In genomic region chr2:3669656-3670055, GRCh38 we compare ENCODE assay signal across 19 cellular contexts. TPM values are rescaled to one million over a fixed set of nuclear protein-coding genes. Genes with fewer than 3 reads are reported as not detected.
DNase-seq lines count a peak whose midpoint lies in the region; ATAC-seq and TF ChIP-seq lines count a peak whose summit lies in the region.
"Had no signal": no experiment of that assay in that cellular context is flagged by ENCODE, and none has a peak within 500 bp of the region (broad histone marks: within the 10 kb centered on the region; RNA-seq: fewer than 3 reads in every experiment).

No MANE protein-coding gene starts in this region.

- TF ChIP-seq CTCF in coronary artery (IDR thresholded peaks at IDR 0.05): no peak
- TF ChIP-seq CTCF in osteocyte (IDR thresholded peaks at IDR 0.05): no peak
- no peak for TF ChIP-seq CTCF in vagina (IDR thresholded peaks at IDR 0.05)

- ATAC-seq in GM19467 (IDR thresholded peaks at IDR 0.05; ENCODE audit: unreplicated experiment): no peak
- ATAC-seq in esophagus mucosa: no peak
- ATAC-seq: GM12878, GM23338 had no signal

- no peaks in the 10 kb centered on the region for H3K36me3 ChIP-seq in vagina
- H3K36me3 ChIP-seq: BLaER1 treated with 17β-estradiol and CSF1 and Interleukin-3, amounts not matched to agents 10 nM and 100 nM; HAP-1 had no signal

- TF ChIP-seq POLR2A in vagina (IDR thresholded peaks at IDR 0.05): no peak

- no peaks in the 10 kb centered on the region for H3K9me3 Mint-ChIP-seq in osteocyte (ENCODE audit: unreplicated experiment)
- no peaks in the 10 kb centered on the region for H3K9me3 Mint-ChIP-seq in activated T-helper 2 cell treated with anti-CD3 and anti-CD28 coated beads, Interferon-gamma antibody, Interleukin-2, Interleukin-4, amounts not matched to agents 10 μg/mL and 5 μg/mL and 100 μg/mL, durations not matched to agents 14 hours and 24 hours and 36 hours

- H3K27ac ChIP-seq in coronary artery: no peak overlapping the region
- no peak overlapping the region for H3K27ac ChIP-seq in vagina
- H3K27ac ChIP-seq: BLaER1 treated with 17β-estradiol and CSF1 and Interleukin-3, amounts not matched to agents 10 nM and 100 nM had no signal

- no peaks in the 10 kb centered on the region for H3K27me3 Mint-ChIP-seq in osteocyte (ENCODE audit: unreplicated experiment)
- H3K27me3 Mint-ChIP-seq in activated T-helper 2 cell treated with anti-CD3 and anti-CD28 coated beads, Interferon-gamma antibody, Interleukin-2, Interleukin-4, amounts not matched to agents 10 μg/mL and 5 μg/mL and 100 μg/mL, durations not matched to agents 14 hours and 24 hours and 36 hours (ENCODE audit: low read depth): no peaks in the 10 kb centered on the region

- no peaks in the 10 kb centered on the region for H3K27me3 ChIP-seq in vagina
- H3K27me3 ChIP-seq: BLaER1 treated with 17β-estradiol and CSF1 and Interleukin-3, amounts not matched to agents 10 nM and 100 nM had no signal

- no peaks in the 10 kb centered on the region for H3K9me3 ChIP-seq in vagina
- H3K9me3 ChIP-seq: HAP-1 had no signal

- no peak overlapping the region for H3K4me3 Mint-ChIP-seq in osteocyte (ENCODE audit: unreplicated experiment)
- no peak overlapping the region for H3K4me3 Mint-ChIP-seq in activated T-helper 2 cell treated with anti-CD3 and anti-CD28 coated beads, Interferon-gamma antibody, Interleukin-2, Interleukin-4, amounts not matched to agents 10 μg/mL and 5 μg/mL and 100 μg/mL, durations not matched to agents 14 hours and 24 hours and 36 hours (ENCODE audit: low read depth)
- H3K4me3 Mint-ChIP-seq: CD4-positive, CD25-positive, alpha-beta regulatory T cell; GM23338 had no signal

- no peak overlapping the region for H3K27ac Mint-ChIP-seq in osteocyte (ENCODE audit: unreplicated experiment)
- H3K27ac Mint-ChIP-seq in activated T-helper 2 cell treated with anti-CD3 and anti-CD28 coated beads, Interferon-gamma antibody, Interleukin-2, Interleukin-4, amounts not matched to agents 10 μg/mL and 5 μg/mL and 100 μg/mL, durations not matched to agents 14 hours and 24 hours and 36 hours: no peak overlapping the region
- H3K27ac Mint-ChIP-seq: GM23338 had no signal

- intact Hi-C loops in vagina (cut with DNase I): no loop called here
- intact Hi-C loops in activated T-helper 2 cell treated with anti-CD3 and anti-CD28 coated beads, Interferon-gamma antibody, Interleukin-2, Interleukin-4, amounts not matched to agents 10 μg/mL and 5 μg/mL and 100 μg/mL, durations not matched to agents 14 hours and 24 hours and 36 hours (cut with micrococcal nuclease): no loop called here

- DNase-seq in activated effector memory CD4-positive, alpha-beta T cell treated with anti-CD3 and anti-CD28 coated beads, Interleukin-2, amount 50 U/mL, for 16 hours: peak; percentile 42
- DNase-seq in activated effector memory CD4-positive, alpha-beta T cell treated with Interleukin-2 at 50 U/mL for 16 hours: no peak
- DNase-seq in coronary artery (ENCODE audit: low spot score) (peak; percentile 54), osteocyte (ENCODE audit: extremely low spot score, unreplicated experiment) (peak; percentile 64), vagina (ENCODE audit: extremely low spot score in 2 of 2) (peak; percentile 29 to 93)
- no peak for DNase-seq in activated T-helper 2 cell treated with anti-CD3 and anti-CD28 coated beads, Interferon-gamma antibody, Interleukin-2, Interleukin-4, amounts not matched to agents 10 μg/mL and 5 μg/mL and 100 μg/mL, durations not matched to agents 14 hours and 24 hours and 36 hours (ENCODE audit: low spot score)
- DNase-seq: 8988T; AML-193; CD4-positive, CD25-positive, alpha-beta regulatory T cell; DMS 273 treated with DMSO at 0.1 percent for 48 hours; DMS79 had no signal

- H3K4me1 Mint-ChIP-seq in osteocyte (ENCODE audit: unreplicated experiment): no peaks in the 10 kb centered on the region
- H3K4me1 Mint-ChIP-seq in activated T-helper 2 cell treated with anti-CD3 and anti-CD28 coated beads, Interferon-gamma antibody, Interleukin-2, Interleukin-4, amounts not matched to agents 10 μg/mL and 5 μg/mL and 100 μg/mL, durations not matched to agents 14 hours and 24 hours and 36 hours (ENCODE audit: low read depth): no peaks in the 10 kb centered on the region
- H3K4me1 Mint-ChIP-seq: CD4-positive, CD25-positive, alpha-beta regulatory T cell; GM23338 had no signal

- H3K4me3 ChIP-seq in coronary artery (no peak overlapping the region), vagina (no peak overlapping the region)
- H3K4me3 ChIP-seq: BLaER1 treated with 17β-estradiol and CSF1 and Interleukin-3, amounts not matched to agents 10 nM and 100 nM; GM12878; GM23338; HAP-1 had no signal

- no peaks in the 10 kb centered on the region for H3K36me3 Mint-ChIP-seq in osteocyte (ENCODE audit: unreplicated experiment)
- no peaks in the 10 kb centered on the region for H3K36me3 Mint-ChIP-seq in activated T-helper 2 cell treated with anti-CD3 and anti-CD28 coated beads, Interferon-gamma antibody, Interleukin-2, Interleukin-4, amounts not matched to agents 10 μg/mL and 5 μg/mL and 100 μg/mL, durations not matched to agents 14 hours and 24 hours and 36 hours (ENCODE audit: low read depth)
- H3K36me3 Mint-ChIP-seq: CD4-positive, CD25-positive, alpha-beta regulatory T cell had no signal

- H3K4me1 ChIP-seq in vagina: no peaks in the 10 kb centered on the region
- H3K4me1 ChIP-seq: HAP-1 had no signal

RNA-seq across cellular contexts. Expression of gene ALLC, which starts 11.7 kb away (rescaled TPM):
- total RNA-seq in osteocyte (not detected in 2 replicates), vagina (not detected), esophagus mucosa (not detected)
- not detected in 2 replicates for total RNA-seq in activated T-helper 2 cell treated with anti-CD3 and anti-CD28 coated beads, Interferon-gamma antibody, Interleukin-2, Interleukin-4, amounts not matched to agents 10 μg/mL and 5 μg/mL and 100 μg/mL, durations not matched to agents 14 hours and 24 hours and 36 hours
- total RNA-seq: CD4-positive, CD25-positive, alpha-beta regulatory T cell; G401; GM12878; GM23338 had no signal

RNA-seq across cellular contexts. Expression of gene DCDC2C, which starts 33.7 kb away (rescaled TPM):
- total RNA-seq in osteocyte (not detected in 2 replicates), vagina (not detected), esophagus mucosa (not detected)
- not detected in 2 replicates for total RNA-seq in activated T-helper 2 cell treated with anti-CD3 and anti-CD28 coated beads, Interferon-gamma antibody, Interleukin-2, Interleukin-4, amounts not matched to agents 10 μg/mL and 5 μg/mL and 100 μg/mL, durations not matched to agents 14 hours and 24 hours and 36 hours
- total RNA-seq: CD4-positive, CD25-positive, alpha-beta regulatory T cell; G401; GM12878; GM23338; HepG2 had no signal

Comparison
In these comparisons a context has a peak if more than half of its experiments do, and no peak if none do; other contexts are left out.
1. DNase-seq: peak in activated effector memory CD4-positive, alpha-beta T cell treated with anti-CD3 and anti-CD28 coated beads, Interleukin-2, amount 50 U/mL, for 16 hours (single experiment), coronary artery (single experiment), osteocyte (single experiment) and vagina (2 of 2); none in activated effector memory CD4-positive, alpha-beta T cell treated with Interleukin-2 at 50 U/mL for 16 hours (single experiment) and activated T-helper 2 cell treated with anti-CD3 and anti-CD28 coated beads, Interferon-gamma antibody, Interleukin-2, Interleukin-4, amounts not matched to agents 10 μg/mL and 5 μg/mL and 100 μg/mL, durations not matched to agents 14 hours and 24 hours and 36 hours (single experiment).